In the genomic region with DNA sequence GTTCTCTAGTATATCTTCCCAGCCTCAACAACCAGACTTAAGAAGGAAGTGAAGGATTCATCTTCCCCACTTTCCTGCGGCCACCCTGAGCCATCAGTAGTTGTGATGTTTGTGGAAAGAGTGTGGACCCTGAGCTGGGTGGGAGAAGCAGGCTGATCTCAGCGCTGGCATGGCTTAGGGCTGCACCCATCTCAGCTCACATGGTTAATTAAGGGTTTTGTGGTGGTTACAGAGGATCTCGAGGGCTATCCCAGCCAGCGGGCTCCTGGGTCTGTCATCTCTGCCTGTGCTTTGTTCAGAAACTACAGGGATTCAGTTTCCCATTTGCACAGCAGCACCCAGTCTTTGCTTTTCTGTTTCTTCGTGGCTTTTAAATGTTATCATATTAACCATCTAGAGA, we compare ENCODE assay signal across 20 cellular contexts.
"Had no signal": no experiment of that assay in that cellular context is flagged by ENCODE, and none has a peak within 500 bp of the region (broad histone marks: within the 10 kb centered on the region; RNA-seq: fewer than 3 reads in every experiment).

No MANE protein-coding gene starts in this region.

- H3K4me1 ChIP-seq: ascending aorta, colonic mucosa, psoas muscle had no signal

- FAIRE-seq: keratinocyte, small intestine had no signal

- H3K36me3 ChIP-seq: colonic mucosa, ovary had no signal

- H3K4me3 ChIP-seq: ascending aorta, colonic mucosa, gastrocnemius medialis, lung, ovary, psoas muscle, suprapubic skin had no signal

- ATAC-seq: activated T-cell treated with anti-CD3 and anti-CD28 coated beads, Interleukin-2, amount 50 U/mL, for 72 hours; gastrocnemius medialis; left lobe of liver; psoas muscle; right cardiac atrium; stimulated activated naive CD8-positive, alpha-beta T cell treated with anti-CD3 and anti-CD28 coated beads, Interleukin-15, amount 100 ng/mL, for 72 hours had no signal

- H3K9me3 ChIP-seq: ascending aorta, colonic mucosa, gastrocnemius medialis, ovary, psoas muscle, suprapubic skin had no signal

- H3K27ac ChIP-seq: ascending aorta, colonic mucosa, gastrocnemius medialis, ovary, psoas muscle, suprapubic skin had no signal

- H3K27me3 ChIP-seq: ascending aorta, colonic mucosa, gastrocnemius medialis, ovary, suprapubic skin had no signal

- DNase-seq: activated CD4-positive, alpha-beta T cell treated with anti-CD3 and anti-CD28 coated beads, Interleukin-2, amount 50 U/mL, for 1 hour; activated CD4-positive, CD25-positive, alpha-beta regulatory T cell treated with anti-CD3 and anti-CD28 coated beads, Interleukin-2, amount 50 U/mL, for 72 hours; activated gamma-delta T cell; activated T-cell treated with anti-CD3 and anti-CD28 coated beads, Interleukin-2, amount 50 U/mL, for 72 hours; colonic mucosa; gastrocnemius medialis; head of caudate nucleus; midbrain; ovary; psoas muscle; right cardiac atrium; small intestine; stimulated activated CD4-positive, alpha-beta T cell treated with anti-CD3 and anti-CD28 coated beads, Interleukin-4, amount 100 ng/mL, for 1 hour; stimulated activated naive CD8-positive, alpha-beta T cell treated with anti-CD3 and anti-CD28 coated beads, Interleukin-15, amount 100 ng/mL, for 72 hours; trophoblast cell had no signal
